Comparison of ENCODE assay signal across 31 cellular contexts in the genomic region with DNA sequence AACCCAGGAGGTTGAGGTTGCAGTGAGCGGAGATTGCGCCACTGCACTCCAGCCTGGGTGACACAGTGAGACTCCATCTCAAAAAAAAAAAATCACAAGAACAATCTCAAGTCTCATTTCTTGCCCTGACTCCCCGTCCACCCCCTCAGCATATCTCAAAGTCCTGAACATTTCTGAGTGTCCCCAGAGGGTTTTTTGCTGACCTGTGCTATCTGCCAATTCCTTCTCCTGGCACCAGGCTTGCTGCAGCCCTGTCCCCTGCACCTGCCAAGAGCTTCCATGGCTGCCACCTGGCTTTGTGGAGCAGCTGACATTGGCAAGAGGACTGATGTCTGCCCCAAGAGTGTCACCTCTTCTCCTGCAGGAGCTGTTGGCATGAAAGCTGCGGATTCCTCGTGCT. TPM values are rescaled to one million over a fixed set of nuclear protein-coding genes. Genes with fewer than 3 reads are reported as not detected.
"Had no signal": no experiment of that assay in that cellular context is flagged by ENCODE, and none has a peak within 500 bp of the region (broad histone marks: within the 10 kb centered on the region; RNA-seq: fewer than 3 reads in every experiment).

No MANE protein-coding gene starts in this region.

- H3K36me3 ChIP-seq: colonic mucosa, esophagus squamous epithelium, gastrocnemius medialis, heart right ventricle, left lung, lower lobe of right lung had no signal

- H3K4me1 ChIP-seq: colonic mucosa, esophagus squamous epithelium, gastrocnemius medialis, heart right ventricle, left lung, lower lobe of right lung had no signal

- DNase-seq: colonic mucosa; cortex of kidney; effector CD8-positive, alpha-beta T cell; effector memory CD8-positive, alpha-beta T cell; endodermal cell; erythroblast; esophagus squamous epithelium; foreskin fibroblast; foreskin melanocyte; gastrocnemius medialis; glutamatergic neuron; head of caudate nucleus; heart right ventricle; hippocampal formation; left cardiac atrium; left lung; left ventricle myocardium superior; lower lobe of right lung; mesenchymal stem cell; mucosa of descending colon; naive B cell had no signal

- ATAC-seq: effector memory CD8-positive, alpha-beta T cell; esophagus mucosa; gastrocnemius medialis; heart right ventricle; left cardiac atrium; left lung; left ventricle myocardium superior; lower lobe of right lung; mucosa of descending colon had no signal

- H3K4me3 ChIP-seq: colonic mucosa, esophagus squamous epithelium, gastrocnemius medialis, heart right ventricle, left lung, lower lobe of right lung, mucosa of descending colon had no signal

- H3K27me3 ChIP-seq: colonic mucosa, gastrocnemius medialis, left lung had no signal

- H3K27ac ChIP-seq: colonic mucosa, epithelial cell of prostate, esophagus squamous epithelium, gastrocnemius medialis, heart right ventricle, left lung, lower lobe of right lung had no signal

- H3K9me3 ChIP-seq: colonic mucosa, esophagus squamous epithelium, gastrocnemius medialis, heart right ventricle, left lung, lower lobe of right lung, mucosa of descending colon had no signal

- FAIRE-seq: endometrium, islet of Langerhans, keratinocyte had no signal

RNA-seq across cellular contexts. Expression of a gene that starts 54.9 kb away (rescaled TPM):
- total RNA-seq: dermis microvascular lymphatic vessel endothelial cell, gastrocnemius medialis, glomerular endothelial cell, lung microvascular endothelial cell, mesenteric fat pad, myocyte had no signal
- polyA plus RNA-seq: keratinocyte had no signal
